Comparison of ENCODE assay signal across 8 cellular contexts in the genomic region with DNA sequence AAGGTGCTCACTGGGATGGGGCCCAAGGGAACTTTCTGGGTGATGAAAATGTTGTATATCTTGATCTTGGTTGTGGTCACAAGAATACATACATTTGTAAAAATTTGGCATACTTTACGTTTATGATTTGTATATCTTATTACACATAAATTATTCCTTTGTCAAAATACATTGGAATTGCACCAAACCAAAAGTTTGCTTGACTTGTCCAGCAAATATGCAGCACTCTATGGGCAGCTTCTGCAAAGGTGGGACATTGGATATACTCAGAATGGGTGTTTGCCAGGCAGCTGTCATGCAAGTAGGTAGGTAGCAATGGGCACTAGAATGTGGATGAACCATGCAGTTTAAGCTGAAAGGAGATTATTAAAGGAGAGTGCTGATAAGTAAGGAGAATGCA.
"Had no signal": no experiment of that assay in that cellular context is flagged by ENCODE, and none has a peak within 500 bp of the region (broad histone marks: within the 10 kb centered on the region; RNA-seq: fewer than 3 reads in every experiment).

No MANE protein-coding gene starts in this region.

- H3K4me3 ChIP-seq: K562 had no signal

- H3K4me3 Mint-ChIP-seq: IgD-negative memory B cell had no signal

- H3K36me3 Mint-ChIP-seq: IgD-negative memory B cell had no signal

- H3K4me1 Mint-ChIP-seq: IgD-negative memory B cell had no signal

- H3K27ac ChIP-seq: HL-60 had no signal

- H3K27me3 Mint-ChIP-seq: IgD-negative memory B cell had no signal

- FAIRE-seq: HepG2, HTR-8/SVneo, K562 had no signal

- DNase-seq: IMR-90, KBM-7, KG1 had no signal

- ATAC-seq: HepG2, K562 had no signal
